Comparison of ENCODE assay signal across 10 cellular contexts in genomic region chr21:31335957-31336738, GRCh38. TPM values are rescaled to one million over a fixed set of nuclear protein-coding genes. Genes with fewer than 3 reads are reported as not detected.
A peak's percentile ranks its signal among the peaks of the same experiment; 100 is the strongest.
DNase-seq lines count a peak whose midpoint lies in the region; ATAC-seq, FAIRE-seq and TF ChIP-seq lines count a peak whose summit lies in the region.
"Had no signal": no experiment of that assay in that cellular context is flagged by ENCODE, and none has a peak within 500 bp of the region (broad histone marks: within the 10 kb centered on the region; RNA-seq: fewer than 3 reads in every experiment).

No MANE protein-coding gene starts in this region.

- H3K27ac Mint-ChIP-seq in activated CD4-positive, alpha-beta T cell treated with anti-CD3 and anti-CD28 coated beads, Interleukin-2, amount 10 ng/mL, durations not matched to agents 7 days and 5 days, result no peak overlapping the region
- H3K27ac Mint-ChIP-seq: CD8-positive, alpha-beta memory T cell had no signal

- peak; percentile 49 for DNase-seq in activated CD4-positive, alpha-beta T cell treated with anti-CD3 and anti-CD28 coated beads for 48 hours
- DNase-seq in activated CD4-positive, alpha-beta T cell treated with anti-CD3 and anti-CD28 coated beads, Interleukin-2, amount 10 ng/mL, durations not matched to agents 7 days and 5 days, result no peak
- DNase-seq in RCC 7860 (ENCODE audit: low spot score) (peak; percentile 29), sigmoid colon (peak; percentile 70), iPS-NIHi11 (ENCODE audit: low spot score) (no peak)
- DNase-seq: CD8-positive, alpha-beta memory T cell had no signal

- no peak for TF ChIP-seq EP300 in sigmoid colon (IDR thresholded peaks at IDR 0.05)

- CTCF ChIA-PET in activated CD4-positive, alpha-beta T cell treated with anti-CD3 and anti-CD28 coated beads, Interleukin-2, amount 10 ng/mL, durations not matched to agents 7 days and 5 days (lab: Charles Lee), result interaction anchor here (0.7 kb wide), 2 partner anchors 13 to 22 kb away, joined by 3 to 4 read pairs; no protein-coding TSS in a partner anchor

- H3K27me3 ChIP-seq in sigmoid colon, result peaks cover 0 to 8% (median 0%) of the 10 kb centered on the region in 3 donors

- intact Hi-C loops in sigmoid colon (cut with DNase I), result no loop called here

- H3K4me1 ChIP-seq in sigmoid colon, result no peaks in the 10 kb centered on the region
- H3K4me1 ChIP-seq: HAP-1 had no signal

- H3K27me3 Mint-ChIP-seq in activated CD4-positive, alpha-beta T cell treated with anti-CD3 and anti-CD28 coated beads, Interleukin-2, amount 10 ng/mL, durations not matched to agents 7 days and 5 days, result no peaks in the 10 kb centered on the region

- peaks cover 31% of the 10 kb centered on the region for H3K4me1 Mint-ChIP-seq in activated CD4-positive, alpha-beta T cell treated with anti-CD3 and anti-CD28 coated beads, Interleukin-2, amount 10 ng/mL, durations not matched to agents 7 days and 5 days

- peaks cover 42% of the 10 kb centered on the region for H3K36me3 Mint-ChIP-seq in activated CD4-positive, alpha-beta T cell treated with anti-CD3 and anti-CD28 coated beads, Interleukin-2, amount 10 ng/mL, durations not matched to agents 7 days and 5 days (ENCODE audit: low read depth)

- H3K27ac ChIP-seq in sigmoid colon, result no peak overlapping the region

- no peaks in the 10 kb centered on the region for H3K36me3 ChIP-seq in sigmoid colon
- H3K36me3 ChIP-seq: HAP-1 had no signal

- ATAC-seq in esophagus mucosa (peak; percentile 40), HG03159 (IDR thresholded peaks at IDR 0.05; ENCODE audit: unreplicated experiment) (no peak), GM21619 (IDR thresholded peaks at IDR 0.05; ENCODE audit: unreplicated experiment) (no peak)

- no peak overlapping the region for H3K4me3 ChIP-seq in sigmoid colon
- H3K4me3 ChIP-seq: HAP-1 had no signal

- H3K9me3 Mint-ChIP-seq in activated CD4-positive, alpha-beta T cell treated with anti-CD3 and anti-CD28 coated beads, Interleukin-2, amount 10 ng/mL, durations not matched to agents 7 days and 5 days, result no peaks in the 10 kb centered on the region
- H3K9me3 Mint-ChIP-seq: CD8-positive, alpha-beta memory T cell had no signal

- 88 to 91% methylated on average over 12 of the region's 12 CpGs for WGBS in sigmoid colon, 2 donors

- POLR2A ChIA-PET in activated CD4-positive, alpha-beta T cell treated with anti-CD3 and anti-CD28 coated beads, Interleukin-2, amount 10 ng/mL, durations not matched to agents 7 days and 5 days (lab: Charles Lee), result no interaction called here

- TF ChIP-seq POLR2A in sigmoid colon (IDR thresholded peaks at IDR 0.05), result no peak

- H3K9me3 ChIP-seq in sigmoid colon, result no peaks in the 10 kb centered on the region
- H3K9me3 ChIP-seq: HAP-1 had no signal

- H3K4me3 Mint-ChIP-seq in activated CD4-positive, alpha-beta T cell treated with anti-CD3 and anti-CD28 coated beads, Interleukin-2, amount 10 ng/mL, durations not matched to agents 7 days and 5 days, result no peak overlapping the region
- H3K4me3 Mint-ChIP-seq: CD8-positive, alpha-beta memory T cell had no signal

- no peak for FAIRE-seq in RCC 7860 (lab: Jason Lieb, UNC)

- TF ChIP-seq CTCF in sigmoid colon (IDR thresholded peaks at IDR 0.05), result no peak

RNA-seq across cellular contexts. Expression of gene TIAM1, which starts 7.9 kb away (rescaled TPM):
- total RNA-seq in activated CD4-positive, alpha-beta T cell treated with anti-CD3 and anti-CD28 coated beads, Interleukin-2, amount 10 ng/mL, durations not matched to agents 7 days and 5 days, result 10 to 100 TPM; 55.7 to 59.1 TPM
- total RNA-seq in esophagus mucosa, result 96.7 TPM
- 10 to 100 TPM in 2 of 4 donors, 1 to 10 TPM in 2; 8.6 to 20.5 (median 12.8) TPM for total RNA-seq in sigmoid colon
- polyA plus RNA-seq in sigmoid colon, result 1 to 10 TPM; 1.2 to 4.5 (median 3.0) TPM

Comparison
In these comparisons a context has a peak if more than half of its experiments do, and no peak if none do; other contexts are left out.
1. DNase-seq: peak in activated CD4-positive, alpha-beta T cell treated with anti-CD3 and anti-CD28 coated beads for 48 hours (single experiment), RCC 7860 (single experiment) and sigmoid colon (single experiment); none in activated CD4-positive, alpha-beta T cell treated with anti-CD3 and anti-CD28 coated beads, Interleukin-2, amount 10 ng/mL, durations not matched to agents 7 days and 5 days (single experiment) and iPS-NIHi11 (single experiment).